In genomic region chrX:153583433-153583832, GRCh38 we compare ENCODE assay signal across 20 cellular contexts. TPM values are rescaled to one million over a fixed set of nuclear protein-coding genes. Genes with fewer than 3 reads are reported as not detected.
DNase-seq lines count a peak whose midpoint lies in the region; ATAC-seq, FAIRE-seq and TF ChIP-seq lines count a peak whose summit lies in the region.
"Had no signal": no experiment of that assay in that cellular context is flagged by ENCODE, and none has a peak within 500 bp of the region (broad histone marks: within the 10 kb centered on the region; RNA-seq: fewer than 3 reads in every experiment).

No MANE protein-coding gene starts in this region.

- TF ChIP-seq CTCF in bronchial epithelial cell (IDR thresholded peaks at IDR 0.05; ENCODE audit: insufficient read depth, low read length, severe bottlenecking) (no peak), D721Med (IDR thresholded peaks at IDR 0.05; ENCODE audit: insufficient read depth, missing control alignments) (no peak)

- H3K9me3 Mint-ChIP-seq in activated naive CD4-positive, alpha-beta T cell treated with anti-CD3 and anti-CD28 coated beads, Interleukin-2, amount 50 U/mL, for 24 hours, result no peaks in the 10 kb centered on the region
- no peaks in the 10 kb centered on the region for H3K9me3 Mint-ChIP-seq in activated naive CD4-positive, alpha-beta T cell treated with anti-CD3 and anti-CD28 coated beads, Interleukin-2, amount 50 U/mL, for 72 hours
- H3K9me3 Mint-ChIP-seq in IgD-negative memory B cell, result peaks cover 0 to 3% (median 0%) of the 10 kb centered on the region in 3 donors
- H3K9me3 Mint-ChIP-seq in stimulated activated memory B cell treated with anti-CD40 and anti-IgM and Interleukin-4, amounts not matched to agents 10 μg/mL and 1 μg/mL and 100 μg/mL, for 72 hours, result no peaks in the 10 kb centered on the region
- H3K9me3 Mint-ChIP-seq: activated naive CD4-positive, alpha-beta T cell treated with anti-CD3 and anti-CD28 coated beads, Interleukin-2, amount 10 ng/mL, durations not matched to agents 7 days and 5 days had no signal

- DNase-seq in activated naive CD4-positive, alpha-beta T cell treated with anti-CD3 and anti-CD28 coated beads, Interleukin-2, amount 50 U/mL, for 72 hours (ENCODE audit: low spot score in 2 of 2), result no peak
- DNase-seq in bronchial epithelial cell (ENCODE audit: low read depth) (peak; percentile 50), D721Med (ENCODE audit: insufficient read length, low spot score) (no peak), DMS53 (lab: John Stamatoyannopoulos, UW) (no peak), NCI-H2171 (lab: John Stamatoyannopoulos, UW) (no peak)
- DNase-seq: hippocampal formation, midbrain, NCI-H187 treated with DMSO at 0.1 percent for 48 hours, NCI-H774, PC-9, SIG-M5, sigmoid colon had no signal

- H3K4me3 ChIP-seq in bronchial epithelial cell (ENCODE audit: low read depth, low read length), result no peak overlapping the region
- H3K4me3 ChIP-seq: PC-9, sigmoid colon, suprapubic skin had no signal

- H3K4me3 Mint-ChIP-seq in activated naive CD4-positive, alpha-beta T cell treated with anti-CD3 and anti-CD28 coated beads, Interleukin-2, amount 50 U/mL, for 24 hours, result peak overlapping the region; percentile 23
- peak overlapping the region; percentile 38 to 85 (median 66) for H3K4me3 Mint-ChIP-seq in IgD-negative memory B cell
- H3K4me3 Mint-ChIP-seq in stimulated activated memory B cell treated with anti-CD40 and anti-IgM and Interleukin-4, amounts not matched to agents 10 μg/mL and 1 μg/mL and 100 μg/mL, for 72 hours, result no peak overlapping the region

- no peaks in the 10 kb centered on the region for H3K27me3 ChIP-seq in bronchial epithelial cell (ENCODE audit: control insufficient read depth, insufficient read depth, low read length)
- H3K27me3 ChIP-seq: sigmoid colon, suprapubic skin had no signal

- no peak for ATAC-seq in activated naive CD4-positive, alpha-beta T cell treated with anti-CD3 and anti-CD28 coated beads, Interleukin-2, amount 50 U/mL, for 72 hours
- no peak for ATAC-seq in stimulated activated memory B cell treated with anti-CD40 and anti-IgM and Interleukin-4, amounts not matched to agents 10 μg/mL and 1 μg/mL and 100 μg/mL, for 72 hours

- peaks cover 1% of the 10 kb centered on the region for H3K36me3 ChIP-seq in bronchial epithelial cell (ENCODE audit: control insufficient read depth, insufficient read depth, low read length)

- H3K36me3 Mint-ChIP-seq in activated naive CD4-positive, alpha-beta T cell treated with anti-CD3 and anti-CD28 coated beads, Interleukin-2, amount 50 U/mL, for 24 hours, result peaks cover 2% of the 10 kb centered on the region
- no peaks in the 10 kb centered on the region for H3K36me3 Mint-ChIP-seq in activated naive CD4-positive, alpha-beta T cell treated with anti-CD3 and anti-CD28 coated beads, Interleukin-2, amount 50 U/mL, for 72 hours
- H3K36me3 Mint-ChIP-seq in IgD-negative memory B cell, result peaks cover 4% of the 10 kb centered on the region
- peaks cover 31% of the 10 kb centered on the region for H3K36me3 Mint-ChIP-seq in stimulated activated memory B cell treated with anti-CD40 and anti-IgM and Interleukin-4, amounts not matched to agents 10 μg/mL and 1 μg/mL and 100 μg/mL, for 72 hours

- FAIRE-seq in bronchial epithelial cell (lab: Jason Lieb, UNC) (peak; percentile 73), D721Med (lab: Jason Lieb, UNC) (no peak)
- FAIRE-seq: frontal cortex, HTR-8/SVneo, urothelium cell line had no signal

- H3K27me3 Mint-ChIP-seq in activated naive CD4-positive, alpha-beta T cell treated with anti-CD3 and anti-CD28 coated beads, Interleukin-2, amount 50 U/mL, for 24 hours, result no peaks in the 10 kb centered on the region
- H3K27me3 Mint-ChIP-seq in IgD-negative memory B cell, result peaks cover 3% of the 10 kb centered on the region
- H3K27me3 Mint-ChIP-seq in stimulated activated memory B cell treated with anti-CD40 and anti-IgM and Interleukin-4, amounts not matched to agents 10 μg/mL and 1 μg/mL and 100 μg/mL, for 72 hours, result no peaks in the 10 kb centered on the region
- H3K27me3 Mint-ChIP-seq: activated naive CD4-positive, alpha-beta T cell treated with anti-CD3 and anti-CD28 coated beads, Interleukin-2, amount 10 ng/mL, durations not matched to agents 7 days and 5 days had no signal

- H3K4me1 Mint-ChIP-seq in activated naive CD4-positive, alpha-beta T cell treated with anti-CD3 and anti-CD28 coated beads, Interleukin-2, amount 50 U/mL, for 24 hours, result peaks cover 24% of the 10 kb centered on the region
- H3K4me1 Mint-ChIP-seq in IgD-negative memory B cell, result peaks cover 10 to 18% (median 16%) of the 10 kb centered on the region in 3 donors
- peaks cover 29% of the 10 kb centered on the region for H3K4me1 Mint-ChIP-seq in stimulated activated memory B cell treated with anti-CD40 and anti-IgM and Interleukin-4, amounts not matched to agents 10 μg/mL and 1 μg/mL and 100 μg/mL, for 72 hours

- H3K27ac Mint-ChIP-seq in activated naive CD4-positive, alpha-beta T cell treated with anti-CD3 and anti-CD28 coated beads, Interleukin-2, amount 50 U/mL, for 24 hours, result no peak overlapping the region
- peak overlapping the region in 1 of 2 donors; percentile 32 for H3K27ac Mint-ChIP-seq in activated naive CD4-positive, alpha-beta T cell treated with anti-CD3 and anti-CD28 coated beads, Interleukin-2, amount 50 U/mL, for 72 hours
- H3K27ac Mint-ChIP-seq in IgD-negative memory B cell, result peak overlapping the region in 1 of 3 donors; percentile 57
- peak overlapping the region; percentile 64 for H3K27ac Mint-ChIP-seq in stimulated activated memory B cell treated with anti-CD40 and anti-IgM and Interleukin-4, amounts not matched to agents 10 μg/mL and 1 μg/mL and 100 μg/mL, for 72 hours

RNA-seq across cellular contexts. Expression of gene CCNQ, which starts 15.5 kb away (rescaled TPM):
- 10 to 100 TPM; 13.0 to 14.0 TPM for total RNA-seq in activated naive CD4-positive, alpha-beta T cell treated with anti-CD3 and anti-CD28 coated beads, Interleukin-2, amount 50 U/mL, for 72 hours
- polyA plus RNA-seq in IgD-negative memory B cell, result 56.1 TPM
- total RNA-seq in bronchial epithelial cell, result 37.1 and 53.4 TPM in 2 replicates
